In genomic region chr6:105452924-105453756, GRCh38 we compare ENCODE assay signal across 8 cellular contexts. TPM values are rescaled to one million over a fixed set of nuclear protein-coding genes. Genes with fewer than 3 reads are reported as not detected.
DNase-seq lines count a peak whose midpoint lies in the region; ATAC-seq and TF ChIP-seq lines count a peak whose summit lies in the region.

No MANE protein-coding gene starts in this region.

- H3K9me3 Mint-ChIP-seq in CD8-positive, alpha-beta T cell: no peaks in the 10 kb centered on the region
- no peaks in the 10 kb centered on the region for H3K9me3 Mint-ChIP-seq in stimulated activated effector memory CD8-positive, alpha-beta T cell treated with anti-CD3 and anti-CD28 coated beads, Interleukin-12 subunit alpha, Interleukin-12 subunit beta, amount 100 ng/mL, for 72 hours

- DNase-seq in CD8-positive, alpha-beta T cell: peak; percentile 24 to 82 (median 51)
- peak; percentile 45 for DNase-seq in RPMI7951 (ENCODE audit: low read depth)
- peak; percentile 29 for DNase-seq in effector CD4-positive, alpha-beta T cell
- peak; percentile 46 to 76 for DNase-seq in stimulated activated effector memory CD8-positive, alpha-beta T cell treated with anti-CD3 and anti-CD28 coated beads, Interleukin-12 subunit alpha, Interleukin-12 subunit beta, amount 100 ng/mL, for 72 hours (ENCODE audit: low spot score in 2 of 2)
- no peak for DNase-seq in DMS53 (lab: John Stamatoyannopoulos, UW)
- no peak for DNase-seq in NCI-H1436 (lab: John Stamatoyannopoulos, UW)

- peaks cover 23% of the 10 kb centered on the region for H3K4me1 ChIP-seq in CD8-positive, alpha-beta T cell (ENCODE audit: insufficient read depth, low read length)

- peak overlapping the region; percentile 94 for H3K27ac Mint-ChIP-seq in CD8-positive, alpha-beta T cell
- peak overlapping the region; percentile 98 for H3K27ac Mint-ChIP-seq in stimulated activated effector memory CD8-positive, alpha-beta T cell treated with anti-CD3 and anti-CD28 coated beads, Interleukin-12 subunit alpha, Interleukin-12 subunit beta, amount 100 ng/mL, for 72 hours

- H3K27ac ChIP-seq in CD8-positive, alpha-beta T cell (ENCODE audit: low read depth, low read length): peak overlapping the region; percentile 51

- POLR2A ChIA-PET in CD8-positive, alpha-beta T cell (lab: Charles Lee): interaction anchor here (0.5 to 2.4 kb wide), 4 partner anchors 30 to 643 kb away, joined by 3 to 8 read pairs (median 4); no protein-coding TSS in a partner anchor

- H3K9me3 ChIP-seq in CD8-positive, alpha-beta T cell (ENCODE audit: low read length): no peaks in the 10 kb centered on the region

- no peaks in the 10 kb centered on the region for H3K27me3 Mint-ChIP-seq in CD8-positive, alpha-beta T cell (ENCODE audit: low read depth)

- H3K36me3 Mint-ChIP-seq in CD8-positive, alpha-beta T cell: no peaks in the 10 kb centered on the region
- peaks cover 29% of the 10 kb centered on the region for H3K36me3 Mint-ChIP-seq in stimulated activated effector memory CD8-positive, alpha-beta T cell treated with anti-CD3 and anti-CD28 coated beads, Interleukin-12 subunit alpha, Interleukin-12 subunit beta, amount 100 ng/mL, for 72 hours

- no peaks in the 10 kb centered on the region for H3K27me3 ChIP-seq in CD8-positive, alpha-beta T cell (ENCODE audit: insufficient read depth, low read length)

- peak overlapping the region; percentile 18 for H3K4me3 ChIP-seq in CD8-positive, alpha-beta T cell (ENCODE audit: low read depth, low read length)

- peak; percentile 96 for ATAC-seq in CD8-positive, alpha-beta T cell
- ATAC-seq in GM21786 (IDR thresholded peaks at IDR 0.05; ENCODE audit: unreplicated experiment) (peak; percentile 81), esophagus mucosa (no peak)
- ATAC-seq in stimulated activated effector memory CD8-positive, alpha-beta T cell treated with anti-CD3 and anti-CD28 coated beads, Interleukin-12 subunit alpha, Interleukin-12 subunit beta, amount 100 ng/mL, for 72 hours: peak; percentile 94

- peak overlapping the region; percentile 78 for H3K4me3 Mint-ChIP-seq in CD8-positive, alpha-beta T cell
- H3K4me3 Mint-ChIP-seq in stimulated activated effector memory CD8-positive, alpha-beta T cell treated with anti-CD3 and anti-CD28 coated beads, Interleukin-12 subunit alpha, Interleukin-12 subunit beta, amount 100 ng/mL, for 72 hours: peak overlapping the region; percentile 77

- intact Hi-C loops in CD8-positive, alpha-beta T cell (cut with DNase I, micrococcal nuclease): loop anchor here (10.0 kb wide), 2 partner anchors 542 to 632 kb away; partner anchors contain the start of gene PRDM1 (in 1 of the 2)

- no peaks in the 10 kb centered on the region for H3K36me3 ChIP-seq in CD8-positive, alpha-beta T cell (ENCODE audit: insufficient read depth, low read length)

- H3K4me1 Mint-ChIP-seq in CD8-positive, alpha-beta T cell (ENCODE audit: low read depth): peaks cover 41% of the 10 kb centered on the region
- H3K4me1 Mint-ChIP-seq in stimulated activated effector memory CD8-positive, alpha-beta T cell treated with anti-CD3 and anti-CD28 coated beads, Interleukin-12 subunit alpha, Interleukin-12 subunit beta, amount 100 ng/mL, for 72 hours: peaks cover 22% of the 10 kb centered on the region

- CTCF ChIA-PET in CD8-positive, alpha-beta T cell (lab: Charles Lee): no interaction called here

- no peak for TF ChIP-seq CTCF in CD8-positive, alpha-beta T cell (IDR thresholded peaks at IDR 0.05)

RNA-seq across cellular contexts. Expression of gene PREP, which starts 50.3 kb away (rescaled TPM):
- total RNA-seq in CD8-positive, alpha-beta T cell: 10 to 100 TPM; 15.7 to 17.6 TPM
- total RNA-seq in RPMI7951 (2014; rRNA removed; shearing (Covaris generic)): 23.6 and 26.1 TPM in 2 replicates
- total RNA-seq in esophagus mucosa: 21.8 TPM

Comparison
In these comparisons a context has a peak if more than half of its experiments do, and no peak if none do; other contexts are left out.
1. DNase-seq: peak in CD8-positive, alpha-beta T cell (7 of 7), RPMI7951 (single experiment), effector CD4-positive, alpha-beta T cell (single experiment) and stimulated activated effector memory CD8-positive, alpha-beta T cell treated with anti-CD3 and anti-CD28 coated beads, Interleukin-12 subunit alpha, Interleukin-12 subunit beta, amount 100 ng/mL, for 72 hours (2 of 2); none in DMS53 (single experiment) and NCI-H1436 (single experiment).